ENCODE assay signal across 9 cellular contexts in genomic region chr9:130242270-130243014, GRCh38. TPM values are rescaled to one million over a fixed set of nuclear protein-coding genes. Genes with fewer than 3 reads are reported as not detected.
DNase-seq lines count a peak whose midpoint lies in the region; ATAC-seq and TF ChIP-seq lines count a peak whose summit lies in the region.
"Had no signal": no experiment of that assay in that cellular context is flagged by ENCODE, and none has a peak within 500 bp of the region (broad histone marks: within the 10 kb centered on the region; RNA-seq: fewer than 3 reads in every experiment).

No MANE protein-coding gene starts in this region.

- TF ChIP-seq CTCF in BE2C (IDR thresholded peaks at IDR 0.05; ENCODE audit: low read depth, low read length) (no peak), HEK293 (tag by site-specific recombination; IDR thresholded peaks at IDR 0.05) (no peak), brain (conservative IDR thresholded peaks at IDR 0.05) (no peak), GM10266 (IDR thresholded peaks at IDR 0.05; ENCODE audit: control insufficient read depth, insufficient read depth, low read depth, missing control alignments) (no peak)

- no peaks in the 10 kb centered on the region for H3K27me3 ChIP-seq in BE2C
- H3K27me3 ChIP-seq in naive thymus-derived CD4-positive, alpha-beta T cell (ENCODE audit: control insufficient read depth in 2 of 2, insufficient read depth in 2 of 2, low read length in 2 of 2): no peaks in the 10 kb centered on the region

- CTCF ChIA-PET in HEK293 (lab: Yijun Ruan, JAX): interaction anchor here (0.5 to 9.9 kb wide), 50 partner anchors 10 to 796 kb away, joined by 3 to 217 read pairs (median 4); no protein-coding TSS in a partner anchor
- CTCF ChIA-PET in naive thymus-derived CD4-positive, alpha-beta T cell (lab: Charles Lee): interaction anchor here (1.3 to 6.7 kb wide), 5 partner anchors 10 to 440 kb away, joined by 3 to 50 read pairs (median 3); no protein-coding TSS in a partner anchor

- H3K36me3 Mint-ChIP-seq in brain: no peaks in the 10 kb centered on the region
- H3K36me3 Mint-ChIP-seq in naive thymus-derived CD4-positive, alpha-beta T cell: no peaks in the 10 kb centered on the region

- H3K4me1 Mint-ChIP-seq in brain: peaks cover 27% of the 10 kb centered on the region
- H3K4me1 Mint-ChIP-seq in naive thymus-derived CD4-positive, alpha-beta T cell: peaks cover 8 to 32% (median 21%) of the 10 kb centered on the region in 7 donors

- H3K27me3 Mint-ChIP-seq in brain: no peaks in the 10 kb centered on the region
- H3K27me3 Mint-ChIP-seq in naive thymus-derived CD4-positive, alpha-beta T cell: no peaks in the 10 kb centered on the region

- H3K36me3 ChIP-seq in BE2C (peaks cover 4% of the 10 kb centered on the region), HEK293 (ENCODE audit: control insufficient read depth in 2 of 2, insufficient read depth in 1 of 2, low read length in 2 of 2) (no peaks in the 10 kb centered on the region)
- no peaks in the 10 kb centered on the region for H3K36me3 ChIP-seq in naive thymus-derived CD4-positive, alpha-beta T cell (ENCODE audit: control insufficient read depth in 2 of 3, insufficient read depth in 3 of 3, low read length in 3 of 3)

- POLR2A ChIA-PET in HEK293 (lab: Yijun Ruan, JAX): interaction anchor here (0.6 to 1.0 kb wide), 3 partner anchors 13 to 1349 kb away, joined by 3 to 6 read pairs (median 3); no protein-coding TSS in a partner anchor
- POLR2A ChIA-PET in naive thymus-derived CD4-positive, alpha-beta T cell (lab: Charles Lee): no interaction called here

- intact Hi-C loops in naive thymus-derived CD4-positive, alpha-beta T cell (cut with micrococcal nuclease): loop anchor here (2.0 to 5.0 kb wide), 2 partner anchors 115 to 358 kb away; no protein-coding TSS in a partner anchor

- H3K27ac Mint-ChIP-seq in brain: peak overlapping the region in 3 of 5 experiments; percentile 17 to 62 (median 46)
- H3K27ac Mint-ChIP-seq in naive thymus-derived CD4-positive, alpha-beta T cell: peak overlapping the region in 1 of 9 donors; percentile 26

- peaks cover 22% of the 10 kb centered on the region for H3K4me1 ChIP-seq in BE2C
- H3K4me1 ChIP-seq in HEK293 (ENCODE audit: control insufficient read depth, insufficient read depth, low read length): 0 out of 2 replicates have a peak, but pooled peaks cover 3% of the 10 kb centered on the region
- peaks cover 7 to 16% of the 10 kb centered on the region in 2 donors for H3K4me1 ChIP-seq in naive thymus-derived CD4-positive, alpha-beta T cell (ENCODE audit: control insufficient read depth in 2 of 2, insufficient read depth in 2 of 2, low read length in 2 of 2)

- peak overlapping the region; percentile 5 to 69 (median 38) for H3K4me3 Mint-ChIP-seq in brain
- peak overlapping the region in 9 of 10 donors; percentile 19 to 83 (median 61) for H3K4me3 Mint-ChIP-seq in naive thymus-derived CD4-positive, alpha-beta T cell

- no peak for ATAC-seq in naive thymus-derived CD4-positive, alpha-beta T cell

- H3K27ac ChIP-seq in HEK293 (ENCODE audit: extremely low read depth, low read depth, low read length): no peak overlapping the region
- no peak overlapping the region for H3K27ac ChIP-seq in naive thymus-derived CD4-positive, alpha-beta T cell (ENCODE audit: low read depth, low read length)
- H3K27ac ChIP-seq: epithelial cell of prostate had no signal

- no peaks in the 10 kb centered on the region for H3K9me3 ChIP-seq in BE2C
- no peaks in the 10 kb centered on the region for H3K9me3 ChIP-seq in HEK293 (ENCODE audit: control insufficient read depth, insufficient read depth, low read depth, low read length)
- H3K9me3 ChIP-seq in naive thymus-derived CD4-positive, alpha-beta T cell (ENCODE audit: control insufficient read depth in 2 of 3, low read length in 3 of 3): no peaks in the 10 kb centered on the region

- no peaks in the 10 kb centered on the region for H3K9me3 Mint-ChIP-seq in brain
- no peaks in the 10 kb centered on the region for H3K9me3 Mint-ChIP-seq in naive thymus-derived CD4-positive, alpha-beta T cell

- DNase-seq in BE2C (no peak), NCI-H524 treated with DMSO at 0.1 percent for 48 hours (lab: John Stamatoyannopoulos, UW) (no peak), ecto neural progenitor cell (ENCODE audit: low spot score) (no peak), NCI-H526 treated with DMSO at 0.1 percent for 48 hours (lab: John Stamatoyannopoulos, UW) (no peak), GM10266 (ENCODE audit: extremely low spot score) (no peak)
- no peak for DNase-seq in naive thymus-derived CD4-positive, alpha-beta T cell

- H3K4me3 ChIP-seq in BE2C (ENCODE audit: low read depth, low read length) (peak overlapping the region; percentile 34), HEK293 (ENCODE audit: low read depth, low read length) (no peak overlapping the region)
- peak overlapping the region; percentile 44 for H3K4me3 ChIP-seq in naive thymus-derived CD4-positive, alpha-beta T cell (ENCODE audit: low read length)

TF ChIP-seq in HEK293, 187 proteins besides CTCF, POLR2A, EP300 and RAD21 (continues in another document):
- TF ChIP-seq ZNF175 (tag by site-specific recombination; IDR thresholded peaks at IDR 0.05) (no peak), ZFHX2 (tag by site-specific recombination; conservative IDR thresholded peaks at IDR 0.05) (peak; percentile 59), ZNF791 (tag by site-specific recombination; IDR thresholded peaks at IDR 0.05) (no peak), ZBTB11 (tag by site-specific recombination; conservative IDR thresholded peaks at IDR 0.05; ENCODE audit: low read depth) (no peak), ZNF600 (tag by site-specific recombination; IDR thresholded peaks at IDR 0.05) (0 out of 2 replicates have a peak, but pooled peaks have one; percentile 23), ELK4 (IDR thresholded peaks at IDR 0.05; ENCODE audit: borderline replicate concordance, low read depth, low read length) (no peak), ZNF362 (tag by site-specific recombination; IDR thresholded peaks at IDR 0.05) (peak; percentile 64; the same call in 1 of the 2 replicates), ZNF174 (tag by site-specific recombination; IDR thresholded peaks at IDR 0.05) (no peak)

RNA-seq across cellular contexts. Expression of gene HMCN2, which starts 23.1 kb away (rescaled TPM):
- 4.1 TPM for polyA plus RNA-seq in BE2C (2012; ENCODE audit: insufficient read depth, insufficient read length, low read depth)
- polyA plus RNA-seq in brain (ENCODE audit: insufficient read depth, low read depth, low replicate concordance): 0.34 TPM
- not detected for total RNA-seq in naive thymus-derived CD4-positive, alpha-beta T cell
- polyA plus RNA-seq in naive thymus-derived CD4-positive, alpha-beta T cell: not detected
